ENCODE assay signal across 8 cellular contexts in genomic region chr12:57487597-57488396, GRCh38. TPM values are rescaled to one million over a fixed set of nuclear protein-coding genes. Genes with fewer than 3 reads are reported as not detected.
A peak's percentile ranks its signal among the peaks of the same experiment; 100 is the strongest.
DNase-seq lines count a peak whose midpoint lies in the region; ATAC-seq and TF ChIP-seq lines count a peak whose summit lies in the region.

Gene MARS1 (plus strand): TSS chr12:57488068. CDS start chr12:57488091, 23 bp downstream.

- peaks cover 5% of the 10 kb centered on the region for H3K4me1 ChIP-seq in right cardiac atrium (ENCODE audit: control insufficient read depth, insufficient read depth, low read length)
- H3K4me1 ChIP-seq in uterus, result peaks cover 0 to 6% of the 10 kb centered on the region in 2 donors

- TF ChIP-seq POLR2A in uterus (IDR thresholded peaks at IDR 0.05), result peak in 1 of 2 donors; percentile 59

- peak; percentile 97 for ATAC-seq in GM18502 (IDR thresholded peaks at IDR 0.05; ENCODE audit: poor library complexity, unreplicated experiment)
- peak; percentile 95 for ATAC-seq in HG02970 (IDR thresholded peaks at IDR 0.05; ENCODE audit: low FRiP score, unreplicated experiment)
- ATAC-seq in right cardiac atrium, result peak; percentile 98

- intact Hi-C loops in T-helper 2 cell treated with Interferon-gamma antibody and Interleukin-4, amounts not matched to agents 100 ng/mL and 5 ng/mL, for 36 hours (cut with micrococcal nuclease), result loop anchor here (1.0 to 2.0 kb wide), 4 partner anchors 9 to 59 kb away; partner anchors contain the start of genes DCTN2 and DDIT3
- intact Hi-C loops in right cardiac atrium (cut with DNase I), result no loop called here
- intact Hi-C loops in uterus (cut with DNase I; ENCODE audit: low total_unique reads), result no loop called here

- WGBS in right cardiac atrium, result 9% methylated on average over 47 of the region's 47 CpGs

- peak within 1 kb of the TSS; percentile 90 for H3K4me3 ChIP-seq in right cardiac atrium (ENCODE audit: low read length)
- H3K4me3 ChIP-seq in uterus, result peak within 1 kb of the TSS; percentile 55 to 73

- H3K36me3 ChIP-seq in uterus, result no peaks in the 10 kb centered on the region

- DNase-seq in NCI-H187 treated with DMSO at 0.1 percent for 48 hours (lab: John Stamatoyannopoulos, UW) (peak; percentile 93), anterior cingulate cortex (lab: John Stamatoyannopoulos, UW) (peak; percentile 25 to 98 (median 91)), right cardiac atrium (peak; percentile 95 to 98 (median 95)), pulmonary artery endothelial cell (ENCODE audit: low read depth, low spot score) (peak; percentile 78), uterus (peak; percentile 95 to 96)

- H3K27ac ChIP-seq in right cardiac atrium (ENCODE audit: low read length), result peak within 1 kb of the TSS; percentile 76
- peak within 1 kb of the TSS; percentile 61 to 74 for H3K27ac ChIP-seq in uterus

- H3K9me3 ChIP-seq in right cardiac atrium (ENCODE audit: control insufficient read depth, low read length), result no peaks in the 10 kb centered on the region
- H3K9me3 ChIP-seq in uterus, result no peaks in the 10 kb centered on the region

- peak in 3 of 4 experiments; percentile 19 to 36 (median 33) for TF ChIP-seq CTCF in uterus (IDR thresholded peaks at IDR 0.05)

- H3K27me3 ChIP-seq in right cardiac atrium (ENCODE audit: control insufficient read depth, insufficient read depth), result no peaks in the 10 kb centered on the region
- H3K27me3 ChIP-seq in uterus, result no peaks in the 10 kb centered on the region

RNA-seq across cellular contexts. Expression of gene MARS1, which starts in this region (rescaled TPM):
- total RNA-seq in T-helper 2 cell treated with Interferon-gamma antibody and Interleukin-4, amounts not matched to agents 100 ng/mL and 5 ng/mL, for 36 hours, result 189 and 195 TPM in 2 replicates
- total RNA-seq in right cardiac atrium (10 to 100 TPM; 68.6 to 89.8 (median 72.8) TPM), pulmonary artery endothelial cell (171 and 179 TPM in 2 replicates), uterus (100 to 1,000 TPM in 1 of 4 donors, 10 to 100 TPM in 3; 29.1 to 160 (median 76.8) TPM)
- 54.9 TPM for polyA plus RNA-seq in right cardiac atrium

Comparison
In these comparisons a context has a peak if more than half of its experiments do, and no peak if none do; other contexts are left out.
1. Peak in every context shown above with its lines: DNase-seq, ATAC-seq, H3K4me3 ChIP-seq and H3K27ac ChIP-seq.